In the genomic region with DNA sequence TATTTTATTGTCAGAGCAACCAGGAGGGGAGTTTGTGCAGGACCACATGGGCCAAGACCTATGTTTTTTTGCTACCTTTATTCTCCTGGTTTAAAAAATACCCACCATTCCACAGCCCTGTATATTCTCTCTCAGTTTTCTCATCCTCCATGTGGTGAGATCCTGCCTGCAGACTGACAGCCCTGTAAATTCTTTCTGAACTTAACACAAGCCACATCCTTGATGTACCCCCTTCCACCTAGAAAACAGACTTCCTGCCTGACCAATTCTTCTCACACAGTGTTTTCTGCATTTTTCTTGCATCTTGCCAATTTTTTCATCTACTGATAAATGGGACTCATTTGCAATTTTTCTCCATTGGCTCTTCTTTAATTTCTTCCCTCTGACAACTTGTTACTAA, we compare ENCODE assay signal across 28 cellular contexts.
"Had no signal": no experiment of that assay in that cellular context is flagged by ENCODE, and none has a peak within 500 bp of the region (broad histone marks: within the 10 kb centered on the region; RNA-seq: fewer than 3 reads in every experiment).

No MANE protein-coding gene starts in this region.

- DNase-seq: activated B cell treated with CpG ODN at 0.5 μM for 24 hours; activated CD4-positive, alpha-beta memory T cell treated with anti-CD3 and anti-CD28 coated beads for 36 hours; activated CD4-positive, alpha-beta T cell treated with anti-CD3 and anti-CD28 coated beads for 4 hours; activated CD4-positive, alpha-beta T cell treated with anti-CD3 and anti-CD28 coated beads, Interleukin-2, amount 10 ng/mL, durations not matched to agents 24 days and 14 days; activated CD4-positive, alpha-beta T cell treated with anti-CD3 and anti-CD28 coated beads, Interleukin-2, amount 50 U/mL, for 1 hour; activated CD4-positive, alpha-beta T cell treated with anti-CD3 and anti-CD28 coated beads, Interleukin-2, amount 50 U/mL, for 4 hours; activated CD4-positive, CD25-positive, alpha-beta regulatory T cell treated with anti-CD3 and anti-CD28 coated beads, Interleukin-2, amount 50 U/mL, for 72 hours; activated CD8-positive, alpha-beta memory T cell treated with anti-CD3 and anti-CD28 coated beads, Interleukin-2, amount 50 U/mL, for 4 hours; activated CD8-positive, alpha-beta T cell treated with anti-CD3 and anti-CD28 coated beads for 36 hours; activated effector memory CD4-positive, alpha-beta T cell treated with anti-CD3 and anti-CD28 coated beads, Interleukin-2, amount 50 U/mL, for 16 hours; activated gamma-delta T cell treated with Interleukin-2 at 50 U/mL for 16 hours; activated naive CD4-positive, alpha-beta T cell; activated naive CD4-positive, alpha-beta T cell treated with anti-CD3 and anti-CD28 coated beads for 36 hours; activated naive CD4-positive, alpha-beta T cell treated with anti-CD3 and anti-CD28 coated beads, Interleukin-2, amount 50 U/mL, for 16 hours; activated naive CD8-positive, alpha-beta T cell treated with anti-CD3 and anti-CD28 coated beads for 36 hours; activated T-cell treated with anti-CD3 and anti-CD28 coated beads for 4 hours; activated T-cell treated with anti-CD3 and anti-CD28 coated beads, Interleukin-2, amount 50 U/mL, for 1 hour; activated T-cell treated with anti-CD3 and anti-CD28 coated beads, Interleukin-2, amount 50 U/mL, for 4 hours; activated T-cell treated with anti-CD3 and anti-CD28 coated beads, Interleukin-2, amount 50 U/mL, for 72 hours; adrenal gland; amniotic stem cell; aorta; body of pancreas; brain microvascular endothelial cell; central memory CD4-positive, alpha-beta T cell; T-helper 9 cell had no signal

- FAIRE-seq: astrocyte, TTC549 had no signal
